Comparison of ENCODE assay signal across 16 cellular contexts in the genomic region with DNA sequence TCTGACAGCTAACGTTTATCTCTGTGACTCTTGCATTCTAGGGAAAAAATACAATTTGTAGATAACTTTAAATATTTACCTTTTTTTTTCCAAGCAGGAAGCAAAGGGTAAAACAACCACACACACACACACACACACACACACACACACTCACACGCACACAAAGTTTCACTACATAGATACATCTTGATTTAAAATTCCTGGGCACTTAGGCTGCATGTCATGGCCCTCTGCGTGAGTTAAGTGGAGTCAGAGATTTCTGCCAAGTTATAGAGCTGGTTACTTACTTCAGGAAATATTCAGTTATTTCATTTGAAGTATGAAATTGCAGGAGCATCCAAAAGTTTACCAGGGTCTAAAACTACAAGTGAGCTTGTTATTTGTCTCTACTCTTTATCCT.
DNase-seq lines count a peak whose midpoint lies in the region; ATAC-seq, FAIRE-seq and TF ChIP-seq lines count a peak whose summit lies in the region.
"Had no signal": no experiment of that assay in that cellular context is flagged by ENCODE, and none has a peak within 500 bp of the region (broad histone marks: within the 10 kb centered on the region; RNA-seq: fewer than 3 reads in every experiment).

No MANE protein-coding gene starts in this region.

- H3K4me3 Mint-ChIP-seq in MCF 10A (ENCODE audit: unreplicated experiment), result no peak overlapping the region
- H3K4me3 Mint-ChIP-seq: activated CD4-positive, alpha-beta T cell treated with anti-CD3 and anti-CD28 coated beads for 36 hours; activated naive CD4-positive, alpha-beta T cell treated with anti-CD3 and anti-CD28 coated beads for 36 hours had no signal

- no peak for TF ChIP-seq CTCF in MCF 10A (IDR thresholded peaks at IDR 0.05; ENCODE audit: unreplicated experiment)
- no peak for TF ChIP-seq CTCF in breast epithelium (IDR thresholded peaks at IDR 0.05)
- TF ChIP-seq CTCF in fibroblast of villous mesenchyme (IDR thresholded peaks at IDR 0.05; ENCODE audit: insufficient read depth, low read depth, low read length), result no peak
- no peak for TF ChIP-seq CTCF in transverse colon (IDR thresholded peaks at IDR 0.05)
- no peak for TF ChIP-seq CTCF in GM13976 (IDR thresholded peaks at IDR 0.05; ENCODE audit: borderline replicate concordance, control extremely low read depth, extremely low read depth, insufficient read depth, missing control alignments)

- H3K9me3 ChIP-seq in breast epithelium (no peaks in the 10 kb centered on the region), transverse colon (no peaks in the 10 kb centered on the region)
- H3K9me3 ChIP-seq: psoas muscle had no signal

- H3K9me3 Mint-ChIP-seq in MCF 10A (ENCODE audit: unreplicated experiment), result peaks cover 14% of the 10 kb centered on the region
- H3K9me3 Mint-ChIP-seq: activated naive CD4-positive, alpha-beta T cell treated with anti-CD3 and anti-CD28 coated beads for 36 hours had no signal

- CTCF ChIA-PET in MCF 10A (lab: Yijun Ruan, JAX), result interaction anchor here (0.6 to 0.8 kb wide), 3 partner anchors 71 to 615 kb away, joined by 3 to 4 read pairs (median 4); no protein-coding TSS in a partner anchor

- WGBS in transverse colon (ENCODE audit: low coverage in 1 of 2), 2 donors, result 41 to 44% methylated on average over 2 to 3 of the region's 3 CpGs

- peak; percentile 36 for FAIRE-seq in TTC549 (lab: Jason Lieb, UNC)
- FAIRE-seq: A204.1 had no signal

- no TSS peak for BruUV-seq in MCF 10A (replicated peaks; lab: Mats Ljungman, UMichigan)

- H3K27me3 ChIP-seq in breast epithelium (no peaks in the 10 kb centered on the region), transverse colon (no peaks in the 10 kb centered on the region)

- no peak for ATAC-seq in HG02588 (IDR thresholded peaks at IDR 0.05; ENCODE audit: unreplicated experiment)
- ATAC-seq: activated CD4-positive, alpha-beta T cell treated with anti-CD3 and anti-CD28 coated beads for 36 hours; left colon; psoas muscle had no signal

- peak overlapping the region; percentile 20 for H3K27ac Mint-ChIP-seq in MCF 10A (ENCODE audit: low read depth, unreplicated experiment)
- H3K27ac Mint-ChIP-seq: activated CD4-positive, alpha-beta T cell treated with anti-CD3 and anti-CD28 coated beads for 36 hours; activated naive CD4-positive, alpha-beta T cell treated with anti-CD3 and anti-CD28 coated beads for 36 hours had no signal

- peaks cover 24% of the 10 kb centered on the region for H3K4me1 Mint-ChIP-seq in MCF 10A (ENCODE audit: insufficient read depth, unreplicated experiment)
- H3K4me1 Mint-ChIP-seq: activated CD4-positive, alpha-beta T cell treated with anti-CD3 and anti-CD28 coated beads for 36 hours had no signal

- in situ Hi-C loops in transverse colon (cut with MboI; ENCODE audit: low pct_ligation_motif_present in 1 of 4, low pct_unique_long_range_greater_than_20kb in 1 of 4, low sequenced_read_pairs in 3 of 4), result no loop called here
- in situ Hi-C loops in GM13976 (cut with MboI; ENCODE audit: low sequenced_read_pairs, unreplicated experiment), result no loop called here

- no peak for DNase-seq in MCF 10A (ENCODE audit: unreplicated experiment)
- no peak for DNase-seq in breast epithelium (ENCODE audit: low spot score in 2 of 2)
- DNase-seq in fibroblast of villous mesenchyme (ENCODE audit: low read depth), result peak; percentile 83
- DNase-seq in transverse colon, result no peak
- DNase-seq in GM13976 (ENCODE audit: low spot score), result no peak
- DNase-seq in 8988T, result no peak
- DNase-seq: activated CD4-positive, alpha-beta T cell treated with anti-CD3 and anti-CD28 coated beads for 36 hours; activated naive CD4-positive, alpha-beta T cell treated with anti-CD3 and anti-CD28 coated beads for 36 hours; hippocampal formation; left colon; psoas muscle; SHP77; T-helper 9 cell had no signal

- POLR2A ChIA-PET in MCF 10A (lab: Yijun Ruan, JAX), result interaction anchor here (0.6 to 0.7 kb wide), 3 partner anchors 19 to 124 kb away, joined by 3 read pairs; no protein-coding TSS in a partner anchor

- TF ChIP-seq POLR2A in breast epithelium (IDR thresholded peaks at IDR 0.05) (no peak), transverse colon (IDR thresholded peaks at IDR 0.05) (no peak)

- H3K4me3 ChIP-seq in breast epithelium (no peak overlapping the region), fibroblast of villous mesenchyme (ENCODE audit: low read depth, low read length) (no peak overlapping the region), transverse colon (no peak overlapping the region)
- H3K4me3 ChIP-seq: psoas muscle had no signal

- H3K27me3 Mint-ChIP-seq in MCF 10A (ENCODE audit: insufficient read depth, unreplicated experiment), result no peaks in the 10 kb centered on the region

- no peaks in the 10 kb centered on the region for H3K36me3 ChIP-seq in breast epithelium
- H3K36me3 ChIP-seq in transverse colon, result no peaks in the 10 kb centered on the region

- intact Hi-C loops in MCF 10A (cut with micrococcal nuclease) (loop anchor here (10.0 kb wide), 2 partner anchors 237 to 293 kb away; no protein-coding TSS in a partner anchor), breast epithelium (cut with DNase I; ENCODE audit: low total_unique reads) (no loop called here), transverse colon (cut with DNase I; ENCODE audit: low total_unique reads) (no loop called here)

- no peak for TF ChIP-seq EP300 in transverse colon (IDR thresholded peaks at IDR 0.05; ENCODE audit: low read depth)

- no peaks in the 10 kb centered on the region for H3K4me1 ChIP-seq in breast epithelium
- H3K4me1 ChIP-seq in transverse colon, result peaks cover 0 to 8% (median 3%) of the 10 kb centered on the region in 4 donors

- H3K27ac ChIP-seq in breast epithelium (no peak overlapping the region), transverse colon (peak overlapping the region; percentile 4 to 48 (median 39))
- H3K27ac ChIP-seq: psoas muscle had no signal

- H3K36me3 Mint-ChIP-seq in MCF 10A (ENCODE audit: insufficient read depth, unreplicated experiment), result no peaks in the 10 kb centered on the region

Comparison
In these comparisons a context has a peak if more than half of its experiments do, and no peak if none do; other contexts are left out.
1. H3K27ac ChIP-seq: peak in transverse colon (4 of 4); none in breast epithelium (0 of 2).